10 cellular contexts compared by ENCODE assay signal in the genomic region with DNA sequence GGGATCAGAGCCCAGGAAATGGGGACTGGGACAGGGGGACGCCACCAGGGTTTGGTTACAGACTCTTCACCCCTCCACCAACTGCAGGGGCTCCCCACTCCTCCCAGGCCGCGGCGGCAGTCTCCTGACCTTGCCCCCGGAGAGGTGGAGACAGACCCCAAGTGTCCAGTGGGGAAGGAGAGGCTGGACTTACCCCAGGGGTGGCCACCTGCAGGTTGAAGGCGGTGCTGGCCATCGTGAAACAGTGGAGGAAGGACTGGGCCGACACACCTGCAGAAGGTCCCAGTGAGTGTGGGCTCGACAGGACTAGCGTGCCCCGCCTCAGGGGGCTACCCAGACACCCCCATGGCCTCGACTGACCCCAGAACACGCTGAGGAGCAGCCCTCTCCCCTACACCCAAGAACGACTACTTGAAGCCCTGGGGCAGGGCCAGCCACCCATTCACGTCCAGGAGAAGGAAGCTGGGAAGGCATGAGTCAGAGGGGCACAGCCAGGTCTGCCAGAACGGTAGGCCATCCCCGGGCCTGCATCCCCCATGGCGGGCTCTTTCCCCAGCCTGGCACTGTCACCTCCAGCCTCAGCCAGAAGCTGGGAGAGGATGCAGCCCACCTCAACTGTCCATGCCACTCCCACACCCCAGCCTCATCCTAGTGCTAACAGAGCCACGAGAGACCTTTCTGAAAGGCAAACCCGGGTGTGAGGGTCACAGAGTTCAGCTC. TPM values are rescaled to one million over a fixed set of nuclear protein-coding genes. Genes with fewer than 3 reads are reported as not detected.
DNase-seq lines count a peak whose midpoint lies in the region; ATAC-seq and TF ChIP-seq lines count a peak whose summit lies in the region.
"Had no signal": no experiment of that assay in that cellular context is flagged by ENCODE, and none has a peak within 500 bp of the region (broad histone marks: within the 10 kb centered on the region; RNA-seq: fewer than 3 reads in every experiment).

No MANE protein-coding gene starts in this region.

- H3K4me1 ChIP-seq in OCI-LY3 (ENCODE audit: low read length) (peaks cover 13% of the 10 kb centered on the region), osteoblast (ENCODE audit: insufficient read depth, low read length) (peaks cover 20% of the 10 kb centered on the region)

- H3K79me2 ChIP-seq in OCI-LY3 (ENCODE audit: low read length) (peaks cover 79% of the 10 kb centered on the region), osteoblast (ENCODE audit: insufficient read depth, low read length) (peaks cover 95% of the 10 kb centered on the region)

- H2AFZ ChIP-seq in OCI-LY3 (ENCODE audit: low read depth, low read length) (no peak overlapping the region), osteoblast (ENCODE audit: low read length) (no peak overlapping the region)

- peaks cover 73% of the 10 kb centered on the region for H3K36me3 Mint-ChIP-seq in dendritic cell treated with granulocyte-macrophage colony-stimulating factor and Interleukin-4, amounts not matched to agents 40 ng/mL and 50 ng/mL, for 4 days (ENCODE audit: low read depth)

- no peak overlapping the region for H3K9ac ChIP-seq in OCI-LY3 (ENCODE audit: low read length)

- H3K27ac Mint-ChIP-seq in dendritic cell treated with granulocyte-macrophage colony-stimulating factor and Interleukin-4, amounts not matched to agents 40 ng/mL and 50 ng/mL, for 4 days, result no peak overlapping the region

- H3K36me3 ChIP-seq in OCI-LY3 (replicated peaks; ENCODE audit: low read depth, low read length) (peaks cover 30% of the 10 kb centered on the region), osteoblast (ENCODE audit: insufficient read depth, low read length) (peaks cover 43% of the 10 kb centered on the region)

- H3K27me3 Mint-ChIP-seq in dendritic cell treated with granulocyte-macrophage colony-stimulating factor and Interleukin-4, amounts not matched to agents 40 ng/mL and 50 ng/mL, for 4 days, result no peaks in the 10 kb centered on the region

- H3K4me2 ChIP-seq in OCI-LY3 (ENCODE audit: low read length) (peak overlapping the region; percentile 97), osteoblast (ENCODE audit: insufficient read depth, low read length) (peak overlapping the region; percentile 91)

- H3K4me3 ChIP-seq in OCI-LY3 (ENCODE audit: low read length) (no peak overlapping the region), osteoblast (ENCODE audit: insufficient read depth, low read length) (peak overlapping the region; percentile 88)

- ATAC-seq in GM21390 (IDR thresholded peaks at IDR 0.05; ENCODE audit: unreplicated experiment), result no peak
- ATAC-seq: left lung had no signal

- H3K27ac ChIP-seq in OCI-LY3 (ENCODE audit: low read length) (no peak overlapping the region), osteoblast (ENCODE audit: low read depth, low read length) (peak overlapping the region; percentile 37)
- H3K27ac ChIP-seq: left lung had no signal

- H3K4me3 Mint-ChIP-seq in dendritic cell treated with granulocyte-macrophage colony-stimulating factor and Interleukin-4, amounts not matched to agents 40 ng/mL and 50 ng/mL, for 4 days, result peak overlapping the region; percentile 46

- peaks cover 31% of the 10 kb centered on the region for H4K20me1 ChIP-seq in OCI-LY3 (ENCODE audit: insufficient read depth, low read length)
- H4K20me1 ChIP-seq in osteoblast (ENCODE audit: insufficient read depth, low read length), result peaks cover 63% of the 10 kb centered on the region

- H3K9me3 ChIP-seq in OCI-LY3 (ENCODE audit: insufficient read depth, low read length) (no peaks in the 10 kb centered on the region), osteoblast (ENCODE audit: low read depth, low read length) (no peaks in the 10 kb centered on the region)
- H3K9me3 ChIP-seq: left lung had no signal

- intact Hi-C loops in dendritic cell treated with granulocyte-macrophage colony-stimulating factor and Interleukin-4, amounts not matched to agents 40 ng/mL and 50 ng/mL, for 4 days (cut with micrococcal nuclease), result no loop called here

- H3K9me3 Mint-ChIP-seq in dendritic cell treated with granulocyte-macrophage colony-stimulating factor and Interleukin-4, amounts not matched to agents 40 ng/mL and 50 ng/mL, for 4 days, result no peaks in the 10 kb centered on the region

- DNase-seq in EL (peak; percentile 70), osteoblast (ENCODE audit: insufficient read length, low spot score, missing footprints) (peak; percentile 97), NCI-H526 treated with DMSO at 0.1 percent for 48 hours (lab: John Stamatoyannopoulos, UW) (no peak), HuH-7.5 (ENCODE audit: low spot score) (no peak), DMS79 treated with DMSO at 0.1 percent for 48 hours (lab: John Stamatoyannopoulos, UW) (no peak)
- DNase-seq: NCI-H2171 had no signal

- peaks cover 53% of the 10 kb centered on the region for H3K4me1 Mint-ChIP-seq in dendritic cell treated with granulocyte-macrophage colony-stimulating factor and Interleukin-4, amounts not matched to agents 40 ng/mL and 50 ng/mL, for 4 days (ENCODE audit: low read depth)

- TF ChIP-seq CTCF in OCI-LY3 (IDR thresholded peaks at IDR 0.05; ENCODE audit: low read depth, low read length), result no peak
- TF ChIP-seq CTCF in osteoblast (IDR thresholded peaks at IDR 0.05; ENCODE audit: extremely low read depth, low read depth, low read length), result no peak

- H3K27me3 ChIP-seq in OCI-LY3 (ENCODE audit: low read depth, low read length) (no peaks in the 10 kb centered on the region), osteoblast (ENCODE audit: insufficient read depth, low read length) (no peaks in the 10 kb centered on the region)
- H3K27me3 ChIP-seq: left lung had no signal

RNA-seq across cellular contexts. Expression of a gene that starts 2.3 kb away (rescaled TPM):
- 31.5 and 37.3 TPM in 2 replicates for total RNA-seq in osteoblast

RNA-seq across cellular contexts. Expression of a gene that starts 14.9 kb away (rescaled TPM):
- not detected in 2 replicates for total RNA-seq in osteoblast

RNA-seq across cellular contexts. Expression of a gene that starts 23.0 kb away (rescaled TPM):
- 8.0 and 9.0 TPM in 2 replicates for total RNA-seq in osteoblast

RNA-seq across cellular contexts. Expression of a gene that starts 27.8 kb away (rescaled TPM):
- 204 TPM in 2 replicates for total RNA-seq in osteoblast

RNA-seq across cellular contexts. Expression of a gene that starts 30.0 kb away (rescaled TPM):
- total RNA-seq in osteoblast, result 5.9 and 6.5 TPM in 2 replicates

Comparison
In these comparisons a context has a peak if more than half of its experiments do, and no peak if none do; other contexts are left out.
1. DNase-seq: peak in EL (single experiment) and osteoblast (single experiment); none in NCI-H526 treated with DMSO at 0.1 percent for 48 hours (single experiment), HuH-7.5 (single experiment) and DMS79 treated with DMSO at 0.1 percent for 48 hours (single experiment).